ENCODE assay signal across 14 cellular contexts in the genomic region with DNA sequence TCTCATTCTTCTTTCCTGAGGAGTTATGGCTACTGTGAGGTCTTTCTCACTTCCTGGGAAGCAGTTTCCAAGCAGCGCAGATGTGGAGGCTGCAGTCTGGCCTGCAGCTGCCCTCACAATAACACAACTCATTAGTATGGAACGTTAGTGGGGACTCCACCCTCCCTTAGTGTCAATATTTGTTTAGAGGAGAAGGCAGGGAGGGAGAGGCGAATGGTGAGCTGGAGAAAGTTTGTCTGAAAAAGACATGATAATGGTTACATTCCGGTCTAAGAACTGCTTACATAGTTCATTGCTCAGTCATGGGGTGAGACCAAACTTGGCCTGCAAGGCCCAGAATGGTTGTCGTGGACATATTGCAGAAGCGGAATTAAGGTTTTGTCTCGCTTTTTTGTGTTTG.
DNase-seq lines count a peak whose midpoint lies in the region; ATAC-seq and TF ChIP-seq lines count a peak whose summit lies in the region.
"Had no signal": no experiment of that assay in that cellular context is flagged by ENCODE, and none has a peak within 500 bp of the region (broad histone marks: within the 10 kb centered on the region; RNA-seq: fewer than 3 reads in every experiment).

No MANE protein-coding gene starts in this region.

- no peak overlapping the region for H3K27ac ChIP-seq in neural progenitor cell
- H3K27ac ChIP-seq: thoracic aorta had no signal

- TF ChIP-seq CTCF in foreskin fibroblast (IDR thresholded peaks at IDR 0.05; ENCODE audit: low read depth, low read length) (no peak), neural progenitor cell (IDR thresholded peaks at IDR 0.05) (no peak)

- H3F3A ChIP-seq in neural progenitor cell (ENCODE audit: low read depth): no peaks in the 10 kb centered on the region

- intact Hi-C loops in left colon (cut with DNase I, micrococcal nuclease): no loop called here

- ATAC-seq in left colon: no peak

- no peak overlapping the region for H3K4me3 Mint-ChIP-seq in neural progenitor cell
- H3K4me3 Mint-ChIP-seq: H9 had no signal

- H3K27me3 Mint-ChIP-seq in neural progenitor cell (ENCODE audit: insufficient read depth, low read depth): peaks cover 5% of the 10 kb centered on the region

- H3K27ac Mint-ChIP-seq in neural progenitor cell: no peak overlapping the region
- H3K27ac Mint-ChIP-seq: H9, progenitor cell of endocrine pancreas had no signal

- peaks cover 19% of the 10 kb centered on the region for H3K4me1 Mint-ChIP-seq in neural progenitor cell

- H3K9me3 ChIP-seq in neural progenitor cell (ENCODE audit: low read depth): no peaks in the 10 kb centered on the region
- H3K9me3 ChIP-seq: thoracic aorta had no signal

- no peaks in the 10 kb centered on the region for H3K36me3 Mint-ChIP-seq in neural progenitor cell

- H3K9ac ChIP-seq in neural progenitor cell: no peak overlapping the region

- no peaks in the 10 kb centered on the region for H3K27me3 ChIP-seq in neural progenitor cell

- no peak overlapping the region for H3K4me3 ChIP-seq in foreskin fibroblast (ENCODE audit: low read depth in 1 of 2, low read length in 2 of 2)
- no peak overlapping the region for H3K4me3 ChIP-seq in neural progenitor cell
- H3K4me3 ChIP-seq: thoracic aorta had no signal

- H4K20me1 ChIP-seq in neural progenitor cell (ENCODE audit: low read depth): no peaks in the 10 kb centered on the region

- peaks cover 5% of the 10 kb centered on the region for H3K4me1 ChIP-seq in neural progenitor cell

- no peaks in the 10 kb centered on the region for H3K79me2 ChIP-seq in neural progenitor cell (ENCODE audit: low read depth)

- H3K9me3 Mint-ChIP-seq in neural progenitor cell: peaks cover 1% of the 10 kb centered on the region
- H3K9me3 Mint-ChIP-seq: H9 had no signal

- no peak overlapping the region for H3K4me2 ChIP-seq in neural progenitor cell

- no peaks in the 10 kb centered on the region for H3K36me3 ChIP-seq in neural progenitor cell
- H3K36me3 ChIP-seq: thoracic aorta had no signal

- DNase-seq in H4 (ENCODE audit: low spot score): peak; percentile 82
- DNase-seq in SHP77 (lab: John Stamatoyannopoulos, UW): peak; percentile 81 to 85
- DNase-seq in foreskin fibroblast: peak; percentile 82 to 92
- peak; percentile 31 for DNase-seq in stromal cell of bone marrow (ENCODE audit: low read depth)
- DNase-seq in neural progenitor cell (ENCODE audit: low spot score): no peak
- no peak for DNase-seq in NCI-H226
- DNase-seq in left colon: no peak
- DNase-seq: activated CD8-positive, alpha-beta memory T cell treated with anti-CD3 and anti-CD28 coated beads, Interleukin-2, amount 50 U/mL, for 48 hours; amygdala; H9; kidney; T-helper 9 cell had no signal

- no peak overlapping the region for H2AFZ ChIP-seq in neural progenitor cell (replicated peaks)

Comparison
In these comparisons a context has a peak if more than half of its experiments do, and no peak if none do; other contexts are left out.
1. DNase-seq: peak in H4 (single experiment), SHP77 (2 of 2), foreskin fibroblast (2 of 2) and stromal cell of bone marrow (single experiment); none in neural progenitor cell (single experiment), NCI-H226 (single experiment) and left colon (0 of 2).